In genomic region chr19:42334697-42335373, GRCh38 we compare ENCODE assay signal across 29 cellular contexts. TPM values are rescaled to one million over a fixed set of nuclear protein-coding genes. Genes with fewer than 3 reads are reported as not detected.
"Had no signal": no experiment of that assay in that cellular context is flagged by ENCODE, and none has a peak within 500 bp of the region (broad histone marks: within the 10 kb centered on the region; RNA-seq: fewer than 3 reads in every experiment).

No MANE protein-coding gene starts in this region.

- H3K27me3 ChIP-seq: heart left ventricle, neutrophil, sigmoid colon, testis, tibial nerve, upper lobe of right lung, vagina had no signal

- H3K27ac ChIP-seq: heart left ventricle, neutrophil, sigmoid colon, skin epidermis, testis, upper lobe of right lung, vagina had no signal

- H3K4me1 ChIP-seq: upper lobe of right lung, vagina had no signal

- H3K4me3 ChIP-seq: heart left ventricle, lung, sigmoid colon, skin epidermis, testis, tibial nerve, upper lobe of right lung, vagina had no signal

- H3K9me3 ChIP-seq: heart left ventricle, neutrophil, sigmoid colon, testis, tibial nerve, upper lobe of right lung, vagina had no signal

- FAIRE-seq: endometrium, frontal cortex had no signal

- DNase-seq: effector memory CD4-positive, alpha-beta T cell; hippocampal formation; left colon; left ventricle myocardium superior; mesenchymal stem cell; midbrain; naive B cell; nephron progenitor cell; sigmoid colon; stimulated activated CD4-positive, alpha-beta T cell treated with anti-CD3 and anti-CD28 coated beads, Interleukin-2, amount 100 ng/mL, for 24 hours; stimulated activated CD4-positive, alpha-beta T cell treated with anti-CD3 and anti-CD28 coated beads, Interleukin-4, amount 100 ng/mL, for 4 hours; stimulated activated naive B cell treated with anti-CD40 and anti-IgM and Interleukin-4, amounts not matched to agents 10 μg/mL and 1 μg/mL and 100 μg/mL, for 72 hours; stimulated activated naive CD8-positive, alpha-beta T cell treated with anti-CD3 and anti-CD28 coated beads, Interleukin-15, amount 100 ng/mL, for 72 hours; upper lobe of right lung had no signal

RNA-seq across cellular contexts. Expression of gene TMEM145, which starts 21.7 kb away (rescaled TPM):
- total RNA-seq: glomerular endothelial cell, pulmonary artery endothelial cell, subcutaneous adipose tissue, vagina had no signal

RNA-seq across cellular contexts. Expression of gene PRR19, which starts 32.9 kb away (rescaled TPM):
- total RNA-seq: left ventricle myocardium superior, sigmoid colon, vagina had no signal

RNA-seq across cellular contexts. Expression of gene CNFN, which starts 55.3 kb away (rescaled TPM):
- total RNA-seq: fibroblast of lung, frontal cortex, glomerular endothelial cell, kidney epithelial cell, osteocyte, pulmonary artery endothelial cell, sigmoid colon had no signal
- polyA plus RNA-seq: fibroblast of lung had no signal
